In genomic region chr4:25633541-25633940, GRCh38 we compare ENCODE assay signal across 28 cellular contexts. TPM values are rescaled to one million over a fixed set of nuclear protein-coding genes. Genes with fewer than 3 reads are reported as not detected.
"Had no signal": no experiment of that assay in that cellular context is flagged by ENCODE, and none has a peak within 500 bp of the region (broad histone marks: within the 10 kb centered on the region; RNA-seq: fewer than 3 reads in every experiment).

No MANE protein-coding gene starts in this region.

- H3K9me3 Mint-ChIP-seq: IgD-negative memory B cell had no signal

- H3K27me3 ChIP-seq: MG63, SJSA1 had no signal

- H3K9ac ChIP-seq: KMS-11 had no signal

- H3K36me3 ChIP-seq: MG63, SJSA1 had no signal

- H3K4me3 ChIP-seq: K562, MG63, SJSA1, SK-N-MC had no signal

- H3K4me3 Mint-ChIP-seq: IgD-negative memory B cell had no signal

- H3K9me3 ChIP-seq: MG63, SJSA1 had no signal

- ATAC-seq: HepG2, K562, Panc1, PC-3, Right ventricle myocardium inferior had no signal

- H3K27ac Mint-ChIP-seq: IgD-negative memory B cell had no signal

- H3K4me2 ChIP-seq: KMS-11 had no signal

- H3K4me1 Mint-ChIP-seq: IgD-negative memory B cell had no signal

- H3K27ac ChIP-seq: KMS-11, SJSA1, SK-N-MC had no signal

- DNase-seq: Kasumi-1, MG63, NCI-H1092, NCI-H1105 treated with DMSO at 0.1 percent for 48 hours, NCI-H1417 treated with DMSO at 0.1 percent for 48 hours, NCI-H146, NCI-H1694 treated with DMSO at 0.1 percent for 48 hours, NCI-H1930, NCI-H2081, NCI-H2171, NCI-H226, NCI-H446, NCI-H510A, NCI-H524 treated with DMSO at 0.1 percent for 48 hours, NCI-H69, NCI-H774, PC-3, SHP77 treated with DMSO at 0.1 percent for 48 hours had no signal

- H3K36me3 Mint-ChIP-seq: IgD-negative memory B cell had no signal

RNA-seq across cellular contexts. Expression of gene SLC34A2, which starts 22.1 kb away (rescaled TPM):
- total RNA-seq: HepG2, HT1080, OCI-LY7, PC-3, SJSA1 had no signal
- polyA plus RNA-seq: HepG2, IgD-negative memory B cell, K562 had no signal
